12 cellular contexts compared by ENCODE assay signal in the genomic region with DNA sequence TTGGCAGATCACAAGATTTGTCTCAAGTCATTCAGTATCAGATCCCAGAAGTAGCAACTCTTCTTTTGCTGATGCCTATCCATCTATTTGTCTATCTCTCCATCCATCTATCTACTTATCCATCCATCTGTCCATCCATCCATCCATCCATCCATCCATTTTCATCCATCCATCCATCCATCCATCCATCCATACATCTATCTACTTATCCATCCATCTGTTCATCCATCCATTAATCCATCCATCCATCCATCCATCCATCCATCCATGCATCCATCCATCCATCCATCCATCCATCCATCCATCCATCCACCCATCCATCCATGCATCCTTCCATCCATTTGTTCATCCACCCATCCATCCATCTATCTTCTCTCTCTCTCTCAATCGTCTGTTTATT.
"Had no signal": no experiment of that assay in that cellular context is flagged by ENCODE, and none has a peak within 500 bp of the region (broad histone marks: within the 10 kb centered on the region; RNA-seq: fewer than 3 reads in every experiment).

No MANE protein-coding gene starts in this region.

- DNase-seq: activated naive CD4-positive, alpha-beta T cell treated with anti-CD3 and anti-CD28 coated beads for 36 hours; amniotic stem cell; effector CD8-positive, alpha-beta T cell; esophagus squamous epithelium; heart right ventricle; left lung; stimulated activated CD4-positive, alpha-beta T cell treated with anti-CD3 and anti-CD28 coated beads, Interleukin-4, amount 100 ng/mL, for 1 hour had no signal

- H3K4me3 Mint-ChIP-seq: activated naive CD4-positive, alpha-beta T cell treated with anti-CD3 and anti-CD28 coated beads for 36 hours; stimulated activated effector memory CD8-positive, alpha-beta T cell treated with anti-CD3 and anti-CD28 coated beads, Interleukin-12 subunit alpha, Interleukin-12 subunit beta, amount 100 ng/mL, for 72 hours had no signal

- H3K9me3 ChIP-seq: esophagus squamous epithelium, left lung had no signal

- H3K36me3 ChIP-seq: esophagus squamous epithelium, heart right ventricle, left lung had no signal

- H3K27me3 ChIP-seq: esophagus squamous epithelium, heart right ventricle, left lung had no signal

- ATAC-seq: heart right ventricle; left lung; sciatic nerve; stimulated activated effector memory CD8-positive, alpha-beta T cell treated with anti-CD3 and anti-CD28 coated beads, Interleukin-12 subunit alpha, Interleukin-12 subunit beta, amount 100 ng/mL, for 72 hours had no signal

- H3K27ac Mint-ChIP-seq: activated naive CD4-positive, alpha-beta T cell treated with anti-CD3 and anti-CD28 coated beads for 36 hours; activated T-helper 2 cell treated with anti-CD3 and anti-CD28 coated beads, Interferon-gamma antibody, Interleukin-2, Interleukin-4, amounts not matched to agents 10 μg/mL and 5 μg/mL and 100 μg/mL, durations not matched to agents 14 hours and 24 hours and 36 hours had no signal

- H3K4me3 ChIP-seq: esophagus squamous epithelium, heart right ventricle, left lung, smooth muscle cell had no signal

- H3K27ac ChIP-seq: esophagus squamous epithelium, heart right ventricle, left lung, parathyroid adenoma had no signal
